Comparison of ENCODE assay signal across 14 cellular contexts in the genomic region with DNA sequence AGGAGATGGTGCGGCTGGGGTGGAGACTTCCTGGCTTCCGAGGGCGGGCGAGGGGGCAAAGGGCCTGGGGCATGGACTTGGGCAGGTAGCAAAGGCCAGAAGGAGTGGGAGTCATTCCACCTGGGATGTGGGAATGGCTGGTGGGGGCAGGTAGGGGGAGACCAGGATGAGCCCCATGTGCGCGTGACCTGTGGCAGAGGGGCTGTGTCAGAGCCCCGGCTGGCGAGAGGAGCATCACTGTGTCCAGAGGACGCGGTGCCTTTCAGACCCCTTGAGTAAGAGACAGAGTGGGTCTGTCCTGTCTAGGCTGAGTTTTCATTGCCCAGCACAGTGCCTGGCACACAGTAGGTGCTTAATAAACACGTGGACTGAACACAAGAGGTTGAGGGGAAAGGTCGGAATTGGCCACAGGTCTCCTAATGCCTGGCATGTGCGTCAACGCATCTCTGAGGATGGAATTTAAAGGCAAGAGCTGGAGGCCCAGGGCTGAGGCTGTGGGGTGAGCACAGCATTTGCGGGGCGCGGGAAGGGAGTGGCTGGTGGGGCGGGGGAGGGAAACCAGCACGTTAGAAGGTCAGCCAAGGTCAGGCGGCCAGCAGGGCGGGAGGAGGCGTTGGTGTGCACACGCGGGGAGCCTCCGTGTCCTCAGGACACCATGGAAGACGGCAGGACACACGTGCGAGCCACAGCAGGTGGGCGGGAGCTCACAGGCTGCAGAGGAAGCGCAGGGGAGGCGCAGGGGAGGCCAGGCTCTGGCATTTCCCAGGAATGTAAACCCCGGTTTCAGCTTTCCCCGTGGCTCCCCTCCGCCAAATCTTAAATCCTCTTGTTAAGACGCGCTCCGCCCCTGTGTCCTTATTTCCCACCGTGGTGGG. TPM values are rescaled to one million over a fixed set of nuclear protein-coding genes. Genes with fewer than 3 reads are reported as not detected.
DNase-seq lines count a peak whose midpoint lies in the region; ATAC-seq and TF ChIP-seq lines count a peak whose summit lies in the region.
"Had no signal": no experiment of that assay in that cellular context is flagged by ENCODE, and none has a peak within 500 bp of the region (broad histone marks: within the 10 kb centered on the region; RNA-seq: fewer than 3 reads in every experiment).

No MANE protein-coding gene starts in this region.

- H3K4me1 Mint-ChIP-seq in CD14-positive monocyte = peaks cover 18% of the 10 kb centered on the region
- H3K4me1 Mint-ChIP-seq in neural progenitor cell = peaks cover 44% of the 10 kb centered on the region
- H3K4me1 Mint-ChIP-seq in activated CD4-positive, alpha-beta T cell treated with anti-CD3 and anti-CD28 coated beads for 36 hours = peaks cover 15% of the 10 kb centered on the region

- H4K20me1 ChIP-seq in OCI-LY1 (ENCODE audit: insufficient read depth, low read length) = no peaks in the 10 kb centered on the region
- H4K20me1 ChIP-seq in neural progenitor cell (ENCODE audit: low read depth) = peaks cover 98% of the 10 kb centered on the region

- ATAC-seq in GM21723 (IDR thresholded peaks at IDR 0.05; ENCODE audit: unreplicated experiment) = no peak
- no peak for ATAC-seq in activated CD4-positive, alpha-beta T cell treated with anti-CD3 and anti-CD28 coated beads for 36 hours
- ATAC-seq: stimulated activated naive B cell treated with anti-CD40 and anti-IgM and Interleukin-4, amounts not matched to agents 10 μg/mL and 1 μg/mL and 100 μg/mL, for 72 hours had no signal

- CTCF ChIA-PET in activated CD4-positive, alpha-beta T cell treated with anti-CD3 and anti-CD28 coated beads for 36 hours (lab: Charles Lee) = interaction anchor here (1.2 kb wide), 1 partner anchor 71 kb away, joined by 3 read pairs; no protein-coding TSS in a partner anchor

- DNase-seq in CD14-positive monocyte (ENCODE audit: low spot score) = no peak
- DNase-seq in erythroblast (lab: John Stamatoyannopoulos, UW) = peak; percentile 18 to 20
- DNase-seq in neural progenitor cell (ENCODE audit: low spot score) = peak; percentile 82
- DNase-seq in HPDE6-E6E7 (ENCODE audit: extremely low spot score) = no peak
- DNase-seq in stimulated activated CD4-positive, alpha-beta T cell treated with anti-CD3 and anti-CD28 coated beads, Interleukin-4, amount 100 ng/mL, for 24 hours = no peak
- DNase-seq in activated CD4-positive, alpha-beta T cell treated with anti-CD3 and anti-CD28 coated beads for 36 hours = no peak
- DNase-seq: activated naive CD4-positive, alpha-beta T cell treated with anti-CD3 and anti-CD28 coated beads, Interleukin-2, amount 50 U/mL, for 16 hours; DMS79; midbrain; SHP77 treated with DMSO at 0.1 percent for 48 hours; stimulated activated CD4-positive, alpha-beta T cell treated with anti-CD3 and anti-CD28 coated beads, Interleukin-2, amount 100 ng/mL, for 48 hours; stimulated activated naive B cell treated with anti-CD40 and anti-IgM and Interleukin-4, amounts not matched to agents 10 μg/mL and 1 μg/mL and 100 μg/mL, for 72 hours had no signal

- H3K9ac ChIP-seq in OCI-LY1 (ENCODE audit: low read length) (peak overlapping the region; percentile 69), neural progenitor cell (no peak overlapping the region)

- H3K4me3 Mint-ChIP-seq in CD14-positive monocyte (no peak overlapping the region), neural progenitor cell (peak overlapping the region; percentile 60)
- H3K4me3 Mint-ChIP-seq in activated CD4-positive, alpha-beta T cell treated with anti-CD3 and anti-CD28 coated beads for 36 hours = no peak overlapping the region
- H3K4me3 Mint-ChIP-seq: stimulated activated naive B cell treated with anti-CD40 and anti-IgM and Interleukin-4, amounts not matched to agents 10 μg/mL and 1 μg/mL and 100 μg/mL, for 72 hours had no signal

- no peaks in the 10 kb centered on the region for H3K9me3 ChIP-seq in OCI-LY1 (ENCODE audit: low read length)
- H3K9me3 ChIP-seq in neural progenitor cell (ENCODE audit: low read depth) = no peaks in the 10 kb centered on the region

- POLR2A ChIA-PET in activated CD4-positive, alpha-beta T cell treated with anti-CD3 and anti-CD28 coated beads for 36 hours (lab: Charles Lee) = interaction anchor here (0.7 kb wide), 1 partner anchor 20 kb away, joined by 4 read pairs; no protein-coding TSS in a partner anchor

- H3K9me3 Mint-ChIP-seq in CD14-positive monocyte = no peaks in the 10 kb centered on the region
- H3K9me3 Mint-ChIP-seq in neural progenitor cell = no peaks in the 10 kb centered on the region
- H3K9me3 Mint-ChIP-seq in activated CD4-positive, alpha-beta T cell treated with anti-CD3 and anti-CD28 coated beads for 36 hours (ENCODE audit: low read depth) = no peaks in the 10 kb centered on the region
- H3K9me3 Mint-ChIP-seq: stimulated activated naive B cell treated with anti-CD40 and anti-IgM and Interleukin-4, amounts not matched to agents 10 μg/mL and 1 μg/mL and 100 μg/mL, for 72 hours had no signal

- peaks cover 53% of the 10 kb centered on the region for H3K79me2 ChIP-seq in OCI-LY1 (ENCODE audit: insufficient read depth, low read length)
- peaks cover 100% of the 10 kb centered on the region for H3K79me2 ChIP-seq in neural progenitor cell (ENCODE audit: low read depth)

- H3K4me1 ChIP-seq in OCI-LY1 (ENCODE audit: insufficient read depth, low read length, severe bottlenecking) (peaks cover 99% of the 10 kb centered on the region), neural progenitor cell (peaks cover 23% of the 10 kb centered on the region)

- H2AFZ ChIP-seq in OCI-LY1 (ENCODE audit: low read length) (no peak overlapping the region), neural progenitor cell (replicated peaks) (no peak overlapping the region)

- no peak for TF ChIP-seq POLR2A in erythroblast (IDR thresholded peaks at IDR 0.05; ENCODE audit: low read length)

- H3K27me3 Mint-ChIP-seq in CD14-positive monocyte (ENCODE audit: low read depth in 3 of 3) (peaks cover 0 to 4% (median 0%) of the 10 kb centered on the region in 3 donors), neural progenitor cell (ENCODE audit: insufficient read depth, low read depth) (no peaks in the 10 kb centered on the region)
- H3K27me3 Mint-ChIP-seq in activated CD4-positive, alpha-beta T cell treated with anti-CD3 and anti-CD28 coated beads for 36 hours = no peaks in the 10 kb centered on the region
- H3K27me3 Mint-ChIP-seq: stimulated activated naive B cell treated with anti-CD40 and anti-IgM and Interleukin-4, amounts not matched to agents 10 μg/mL and 1 μg/mL and 100 μg/mL, for 72 hours had no signal

- no peaks in the 10 kb centered on the region for H3K27me3 ChIP-seq in OCI-LY1 (ENCODE audit: insufficient read depth, low read length)
- H3K27me3 ChIP-seq in neural progenitor cell = no peaks in the 10 kb centered on the region

- no peaks in the 10 kb centered on the region for H3K9me2 ChIP-seq in OCI-LY1 (ENCODE audit: low read depth, low read length)

- H3K4me2 ChIP-seq in OCI-LY1 (ENCODE audit: low read length) = peak overlapping the region; percentile 64
- peak overlapping the region; percentile 59 for H3K4me2 ChIP-seq in neural progenitor cell

- TF ChIP-seq CTCF in CD14-positive monocyte (IDR thresholded peaks at IDR 0.05) (no peak), OCI-LY1 (IDR thresholded peaks at IDR 0.05; ENCODE audit: low read length) (no peak), neural progenitor cell (IDR thresholded peaks at IDR 0.05) (no peak)

- H3K36me3 Mint-ChIP-seq in CD14-positive monocyte (peaks cover 14 to 26% of the 10 kb centered on the region in 2 donors), neural progenitor cell (peaks cover 8% of the 10 kb centered on the region)
- no peaks in the 10 kb centered on the region for H3K36me3 Mint-ChIP-seq in activated CD4-positive, alpha-beta T cell treated with anti-CD3 and anti-CD28 coated beads for 36 hours (ENCODE audit: low read depth)

- H3F3A ChIP-seq in OCI-LY1 (ENCODE audit: insufficient read depth, low read length) (peaks cover 30% of the 10 kb centered on the region), neural progenitor cell (ENCODE audit: low read depth) (peaks cover 20% of the 10 kb centered on the region)

- peak overlapping the region; percentile 96 for H3K27ac ChIP-seq in OCI-LY1 (ENCODE audit: low read depth, low read length, poor library complexity, severe bottlenecking)
- peak overlapping the region; percentile 59 for H3K27ac ChIP-seq in neural progenitor cell

- H3K4me3 ChIP-seq in OCI-LY1 (ENCODE audit: low read depth, low read length, poor library complexity, severe bottlenecking) = peak overlapping the region; percentile 39
- H3K4me3 ChIP-seq in neural progenitor cell = no peak overlapping the region

- intact Hi-C loops in CD14-positive monocyte (cut with micrococcal nuclease) = loop anchor here in 1 of 2 donors (5.0 to 10.0 kb wide), 2 partner anchors 33 to 86 kb away; no protein-coding TSS in a partner anchor
- intact Hi-C loops in activated CD4-positive, alpha-beta T cell treated with anti-CD3 and anti-CD28 coated beads for 36 hours (cut with DNase I, micrococcal nuclease) = no loop called here

- H3K36me3 ChIP-seq in OCI-LY1 (ENCODE audit: insufficient read depth, low read length) = peaks cover 17% of the 10 kb centered on the region; the same call in 1 of the 2 replicates
- H3K36me3 ChIP-seq in neural progenitor cell = no peaks in the 10 kb centered on the region

- H3K27ac Mint-ChIP-seq in CD14-positive monocyte (peak overlapping the region in 6 of 7 donors; percentile 26 to 84 (median 64)), neural progenitor cell (peak overlapping the region; percentile 62)
- H3K27ac Mint-ChIP-seq in activated CD4-positive, alpha-beta T cell treated with anti-CD3 and anti-CD28 coated beads for 36 hours = no peak overlapping the region

RNA-seq across cellular contexts. Expression of gene CUX1, which starts 51.8 kb away (rescaled TPM):
- 10 to 100 TPM; 17.6 to 28.0 TPM for polyA plus RNA-seq in CD14-positive monocyte
- total RNA-seq in neural progenitor cell (ENCODE audit: low replicate concordance) = 49.1 and 66.4 TPM in 2 replicates
- total RNA-seq in activated CD4-positive, alpha-beta T cell treated with anti-CD3 and anti-CD28 coated beads for 36 hours = 10 to 100 TPM; 21.6 to 23.5 TPM

Comparison
In these comparisons a context has a peak if more than half of its experiments do, and no peak if none do; other contexts are left out.
1. DNase-seq: peak in erythroblast (2 of 2) and neural progenitor cell (single experiment); none in CD14-positive monocyte (single experiment), HPDE6-E6E7 (single experiment), stimulated activated CD4-positive, alpha-beta T cell treated with anti-CD3 and anti-CD28 coated beads, Interleukin-4, amount 100 ng/mL, for 24 hours (single experiment) and activated CD4-positive, alpha-beta T cell treated with anti-CD3 and anti-CD28 coated beads for 36 hours (single experiment).